ENCODE assay signal across 1 cellular context in the genomic region with DNA sequence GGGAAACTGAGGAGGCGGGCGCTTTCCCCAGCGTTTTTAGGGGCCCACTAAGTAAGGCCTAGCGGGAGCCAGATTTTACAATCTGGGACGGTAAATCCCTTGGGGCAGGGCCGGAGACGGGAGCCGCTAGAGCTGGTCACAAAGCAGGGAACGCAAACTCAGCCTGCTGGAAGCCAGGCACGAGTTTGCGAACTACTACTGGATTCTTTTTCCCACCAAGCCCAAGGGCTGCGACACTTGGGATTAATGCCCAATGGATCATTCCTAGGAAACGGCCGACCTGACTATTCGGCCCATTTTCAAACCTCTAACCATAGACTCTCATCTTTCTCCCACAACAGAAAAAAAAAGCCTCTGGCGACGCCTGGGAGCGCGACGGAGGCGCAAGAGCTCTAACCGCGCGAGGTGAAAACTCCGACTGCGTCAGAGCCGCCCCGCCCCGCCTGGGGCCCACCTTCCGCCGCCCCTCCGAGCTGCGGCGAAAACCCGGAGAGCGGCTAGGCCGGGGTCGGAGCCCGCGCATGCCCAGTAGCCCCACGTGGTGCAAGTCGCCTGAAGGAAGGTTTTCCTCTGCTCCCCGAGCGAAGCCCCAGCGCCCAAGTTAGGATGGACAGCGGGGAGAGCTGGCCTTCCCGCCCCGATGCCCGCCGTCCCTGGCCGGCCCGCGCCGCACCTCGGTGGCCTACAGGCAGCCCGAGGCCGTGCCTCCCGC.
A peak's percentile ranks its signal among the peaks of the same experiment; 100 is the strongest.
TF ChIP-seq lines count a peak whose summit lies in the region.

No MANE protein-coding gene starts in this region.

TF ChIP-seq in K562, 482 proteins besides CTCF, POLR2A, EP300 and RAD21 (continued from another document and continues in another):
- TF ChIP-seq, protein P1, sequence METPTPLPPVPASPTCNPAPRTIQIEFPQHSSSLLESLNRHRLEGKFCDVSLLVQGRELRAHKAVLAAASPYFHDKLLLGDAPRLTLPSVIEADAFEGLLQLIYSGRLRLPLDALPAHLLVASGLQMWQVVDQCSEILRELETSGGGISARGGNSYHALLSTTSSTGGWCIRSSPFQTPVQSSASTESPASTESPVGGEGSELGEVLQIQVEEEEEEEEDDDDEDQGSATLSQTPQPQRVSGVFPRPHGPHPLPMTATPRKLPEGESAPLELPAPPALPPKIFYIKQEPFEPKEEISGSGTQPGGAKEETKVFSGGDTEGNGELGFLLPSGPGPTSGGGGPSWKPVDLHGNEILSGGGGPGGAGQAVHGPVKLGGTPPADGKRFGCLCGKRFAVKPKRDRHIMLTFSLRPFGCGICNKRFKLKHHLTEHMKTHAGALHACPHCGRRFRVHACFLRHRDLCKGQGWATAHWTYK (CRISPR knock-in tag; IDR thresholded peaks at IDR 0.05) = peak; percentile 76
- TF ChIP-seq, protein P2, sequence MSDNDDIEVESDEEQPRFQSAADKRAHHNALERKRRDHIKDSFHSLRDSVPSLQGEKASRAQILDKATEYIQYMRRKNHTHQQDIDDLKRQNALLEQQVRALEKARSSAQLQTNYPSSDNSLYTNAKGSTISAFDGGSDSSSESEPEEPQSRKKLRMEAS (CRISPR knock-in tag; IDR thresholded peaks at IDR 0.05) = peak; percentile 93
- TF ChIP-seq DDX20 (tag; IDR thresholded peaks at IDR 0.05; ENCODE audit: low read depth) = no peak
- peak; percentile 69 for TF ChIP-seq U2AF1 (optimal IDR thresholded peaks at IDR 0.05; ENCODE audit: low read depth, low read length)
- TF ChIP-seq ZNF583 (CRISPR knock-in tag; IDR thresholded peaks at IDR 0.05) = no peak; the same call in 1 of the 2 replicates
- TF ChIP-seq, protein P3, sequence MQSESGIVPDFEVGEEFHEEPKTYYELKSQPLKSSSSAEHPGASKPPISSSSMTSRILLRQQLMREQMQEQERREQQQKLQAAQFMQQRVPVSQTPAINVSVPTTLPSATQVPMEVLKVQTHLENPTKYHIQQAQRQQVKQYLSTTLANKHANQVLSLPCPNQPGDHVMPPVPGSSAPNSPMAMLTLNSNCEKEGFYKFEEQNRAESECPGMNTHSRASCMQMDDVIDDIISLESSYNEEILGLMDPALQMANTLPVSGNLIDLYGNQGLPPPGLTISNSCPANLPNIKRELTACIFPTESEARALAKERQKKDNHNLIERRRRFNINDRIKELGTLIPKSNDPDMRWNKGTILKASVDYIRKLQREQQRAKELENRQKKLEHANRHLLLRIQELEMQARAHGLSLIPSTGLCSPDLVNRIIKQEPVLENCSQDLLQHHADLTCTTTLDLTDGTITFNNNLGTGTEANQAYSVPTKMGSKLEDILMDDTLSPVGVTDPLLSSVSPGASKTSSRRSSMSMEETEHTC (IDR thresholded peaks at IDR 0.05) = peak; percentile 44; the same call in 1 of the 2 replicates
- 0 out of 2 replicates have a peak, but pooled peaks have one; percentile 27 for TF ChIP-seq SMARCA4 (IDR thresholded peaks at IDR 0.05)
- TF ChIP-seq CCNT2 (IDR thresholded peaks at IDR 0.05; ENCODE audit: borderline replicate concordance, extremely low read depth, insufficient read length, low read depth, low read length) = peak; percentile 84
- peak; percentile 63; the same call in 1 of the 2 replicates for TF ChIP-seq MTA3 (IDR thresholded peaks at IDR 0.05; ENCODE audit: borderline replicate concordance)
- peak; percentile 91 for TF ChIP-seq CREM (IDR thresholded peaks at IDR 0.05; ENCODE audit: low read depth)
- TF ChIP-seq, protein P4, sequence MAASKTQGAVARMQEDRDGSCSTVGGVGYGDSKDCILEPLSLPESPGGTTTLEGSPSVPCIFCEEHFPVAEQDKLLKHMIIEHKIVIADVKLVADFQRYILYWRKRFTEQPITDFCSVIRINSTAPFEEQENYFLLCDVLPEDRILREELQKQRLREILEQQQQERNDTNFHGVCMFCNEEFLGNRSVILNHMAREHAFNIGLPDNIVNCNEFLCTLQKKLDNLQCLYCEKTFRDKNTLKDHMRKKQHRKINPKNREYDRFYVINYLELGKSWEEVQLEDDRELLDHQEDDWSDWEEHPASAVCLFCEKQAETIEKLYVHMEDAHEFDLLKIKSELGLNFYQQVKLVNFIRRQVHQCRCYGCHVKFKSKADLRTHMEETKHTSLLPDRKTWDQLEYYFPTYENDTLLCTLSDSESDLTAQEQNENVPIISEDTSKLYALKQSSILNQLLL (CRISPR knock-in tag; IDR thresholded peaks at IDR 0.05; ENCODE audit: borderline replicate concordance) = no peak
- TF ChIP-seq RNF2 (IDR thresholded peaks at IDR 0.05) = peak; percentile 92
- 0 out of 2 replicates have a peak, but pooled peaks have one; percentile 61 for TF ChIP-seq MTA1 (IDR thresholded peaks at IDR 0.05; ENCODE audit: borderline replicate concordance)
- no peak for TF ChIP-seq ZBTB8A (IDR thresholded peaks at IDR 0.05; ENCODE audit: partially characterized antibody)
- no peak for TF ChIP-seq POLR3G (IDR thresholded peaks at IDR 0.05; ENCODE audit: extremely low read depth, insufficient read length, insufficient replicate concordance)
- peak; percentile 84 for TF ChIP-seq HMGN3 (IDR thresholded peaks at IDR 0.05; ENCODE audit: borderline replicate concordance, extremely low read depth, insufficient read length, low read depth, low read length)
- peak; percentile 94 to 96 for TF ChIP-seq NRF1 (conservative IDR thresholded peaks at IDR 0.05 in 1 of 2, IDR thresholded peaks at IDR 0.05 in 1 of 2)
- 0 out of 2 replicates have a peak, but pooled peaks have one; percentile 56 for TF ChIP-seq CBFB (CRISPR knock-in tag; IDR thresholded peaks at IDR 0.05)
- TF ChIP-seq NFE2L1 (tag; IDR thresholded peaks at IDR 0.05; ENCODE audit: borderline replicate concordance, low read depth) = no peak
- TF ChIP-seq RB1 (IDR thresholded peaks at IDR 0.05; ENCODE audit: low read depth) = peak; percentile 88; the same call in 1 of the 2 replicates
- TF ChIP-seq, protein P5, sequence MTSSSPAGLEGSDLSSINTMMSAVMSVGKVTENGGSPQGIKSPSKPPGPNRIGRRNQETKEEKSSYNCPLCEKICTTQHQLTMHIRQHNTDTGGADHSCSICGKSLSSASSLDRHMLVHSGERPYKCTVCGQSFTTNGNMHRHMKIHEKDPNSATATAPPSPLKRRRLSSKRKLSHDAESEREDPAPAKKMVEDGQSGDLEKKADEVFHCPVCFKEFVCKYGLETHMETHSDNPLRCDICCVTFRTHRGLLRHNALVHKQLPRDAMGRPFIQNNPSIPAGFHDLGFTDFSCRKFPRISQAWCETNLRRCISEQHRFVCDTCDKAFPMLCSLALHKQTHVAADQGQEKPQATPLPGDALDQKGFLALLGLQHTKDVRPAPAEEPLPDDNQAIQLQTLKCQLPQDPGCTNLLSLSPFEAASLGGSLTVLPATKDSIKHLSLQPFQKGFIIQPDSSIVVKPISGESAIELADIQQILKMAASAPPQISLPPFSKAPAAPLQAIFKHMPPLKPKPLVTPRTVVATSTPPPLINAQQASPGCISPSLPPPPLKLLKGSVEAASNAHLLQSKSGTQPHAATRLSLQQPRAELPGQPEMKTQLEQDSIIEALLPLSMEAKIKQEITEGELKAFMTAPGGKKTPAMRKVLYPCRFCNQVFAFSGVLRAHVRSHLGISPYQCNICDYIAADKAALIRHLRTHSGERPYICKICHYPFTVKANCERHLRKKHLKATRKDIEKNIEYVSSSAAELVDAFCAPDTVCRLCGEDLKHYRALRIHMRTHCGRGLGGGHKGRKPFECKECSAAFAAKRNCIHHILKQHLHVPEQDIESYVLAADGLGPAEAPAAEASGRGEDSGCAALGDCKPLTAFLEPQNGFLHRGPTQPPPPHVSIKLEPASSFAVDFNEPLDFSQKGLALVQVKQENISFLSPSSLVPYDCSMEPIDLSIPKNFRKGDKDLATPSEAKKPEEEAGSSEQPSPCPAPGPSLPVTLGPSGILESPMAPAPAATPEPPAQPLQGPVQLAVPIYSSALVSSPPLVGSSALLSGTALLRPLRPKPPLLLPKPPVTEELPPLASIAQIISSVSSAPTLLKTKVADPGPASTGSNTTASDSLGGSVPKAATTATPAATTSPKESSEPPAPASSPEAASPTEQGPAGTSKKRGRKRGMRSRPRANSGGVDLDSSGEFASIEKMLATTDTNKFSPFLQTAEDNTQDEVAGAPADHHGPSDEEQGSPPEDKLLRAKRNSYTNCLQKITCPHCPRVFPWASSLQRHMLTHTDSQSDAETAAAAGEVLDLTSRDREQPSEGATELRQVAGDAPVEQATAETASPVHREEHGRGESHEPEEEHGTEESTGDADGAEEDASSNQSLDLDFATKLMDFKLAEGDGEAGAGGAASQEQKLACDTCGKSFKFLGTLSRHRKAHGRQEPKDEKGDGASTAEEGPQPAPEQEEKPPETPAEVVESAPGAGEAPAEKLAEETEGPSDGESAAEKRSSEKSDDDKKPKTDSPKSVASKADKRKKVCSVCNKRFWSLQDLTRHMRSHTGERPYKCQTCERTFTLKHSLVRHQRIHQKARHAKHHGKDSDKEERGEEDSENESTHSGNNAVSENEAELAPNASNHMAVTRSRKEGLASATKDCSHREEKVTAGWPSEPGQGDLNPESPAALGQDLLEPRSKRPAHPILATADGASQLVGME (CRISPR knock-in tag; IDR thresholded peaks at IDR 0.05) = 0 out of 2 replicates have a peak, but pooled peaks have one; percentile 25
- TF ChIP-seq JUN (IDR thresholded peaks at IDR 0.05; ENCODE audit: borderline replicate concordance, low read depth, low read length) = 0 out of 2 replicates have a peak, but pooled peaks have one; percentile 9
- no peak; the same call in 1 of the 2 replicates for TF ChIP-seq JUN (CRISPR knock-in tag; IDR thresholded peaks at IDR 0.05; ENCODE audit: borderline replicate concordance)
- TF ChIP-seq BRD4 (IDR thresholded peaks at IDR 0.05) = peak; percentile 55
- TF ChIP-seq FUS (optimal IDR thresholded peaks at IDR 0.05; ENCODE audit: low read depth, low read length) = peak; percentile 56
- TF ChIP-seq ZNF239 (CRISPR knock-in tag; IDR thresholded peaks at IDR 0.05) = no peak
- TF ChIP-seq MYC (IDR thresholded peaks at IDR 0.05; ENCODE audit: low read depth, low read length) = peak; percentile 95
- peak; percentile 84; the same call in 1 of the 2 replicates for TF ChIP-seq MYC (CRISPR knock-in tag; IDR thresholded peaks at IDR 0.05; ENCODE audit: borderline replicate concordance, low read depth)
- TF ChIP-seq CBX1 (IDR thresholded peaks at IDR 0.05; ENCODE audit: low read depth) = peak; percentile 90
- TF ChIP-seq MEIS2 (IDR thresholded peaks at IDR 0.05; ENCODE audit: partially characterized antibody) = peak; percentile 62
- TF ChIP-seq, protein P6, sequence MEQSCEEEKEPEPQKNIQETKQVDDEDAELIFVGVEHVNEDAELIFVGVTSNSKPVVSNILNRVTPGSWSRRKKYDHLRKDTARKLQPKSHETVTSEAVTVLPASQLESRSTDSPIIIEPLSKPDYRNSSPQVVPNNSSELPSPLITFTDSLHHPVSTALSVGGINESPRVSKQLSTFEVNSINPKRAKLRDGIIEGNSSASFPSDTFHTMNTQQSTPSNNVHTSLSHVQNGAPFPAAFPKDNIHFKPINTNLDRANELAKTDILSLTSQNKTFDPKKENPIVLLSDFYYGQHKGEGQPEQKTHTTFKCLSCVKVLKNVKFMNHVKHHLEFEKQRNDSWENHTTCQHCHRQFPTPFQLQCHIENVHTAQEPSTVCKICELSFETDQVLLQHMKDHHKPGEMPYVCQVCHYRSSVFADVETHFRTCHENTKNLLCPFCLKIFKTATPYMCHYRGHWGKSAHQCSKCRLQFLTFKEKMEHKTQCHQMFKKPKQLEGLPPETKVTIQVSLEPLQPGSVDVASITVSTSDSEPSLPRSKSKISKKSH (CRISPR knock-in tag; IDR thresholded peaks at IDR 0.05) = no peak
- TF ChIP-seq SRSF7 (optimal IDR thresholded peaks at IDR 0.05; ENCODE audit: low read depth, low read length) = no peak
- TF ChIP-seq PML (IDR thresholded peaks at IDR 0.05; ENCODE audit: low read length) = peak; percentile 69; the same call in 1 of the 2 replicates
- peak; percentile 94 for TF ChIP-seq ZNF384 (IDR thresholded peaks at IDR 0.05; ENCODE audit: low read depth, low read length)
- TF ChIP-seq ILF3 (IDR thresholded peaks at IDR 0.05; ENCODE audit: borderline replicate concordance) = no peak
- TF ChIP-seq, protein P7, sequence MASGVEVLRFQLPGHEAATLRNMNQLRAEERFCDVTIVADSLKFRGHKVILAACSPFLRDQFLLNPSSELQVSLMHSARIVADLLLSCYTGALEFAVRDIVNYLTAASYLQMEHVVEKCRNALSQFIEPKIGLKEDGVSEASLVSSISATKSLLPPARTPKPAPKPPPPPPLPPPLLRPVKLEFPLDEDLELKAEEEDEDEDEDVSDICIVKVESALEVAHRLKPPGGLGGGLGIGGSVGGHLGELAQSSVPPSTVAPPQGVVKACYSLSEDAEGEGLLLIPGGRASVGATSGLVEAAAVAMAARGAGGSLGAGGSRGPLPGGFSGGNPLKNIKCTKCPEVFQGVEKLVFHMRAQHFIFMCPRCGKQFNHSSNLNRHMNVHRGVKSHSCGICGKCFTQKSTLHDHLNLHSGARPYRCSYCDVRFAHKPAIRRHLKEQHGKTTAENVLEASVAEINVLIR (CRISPR knock-in tag; IDR thresholded peaks at IDR 0.05) = peak; percentile 53
- TF ChIP-seq HMG20B (CRISPR knock-in tag; IDR thresholded peaks at IDR 0.05) = peak; percentile 66; the same call in 1 of the 2 replicates
- no peak for TF ChIP-seq NUFIP1 (IDR thresholded peaks at IDR 0.05; ENCODE audit: partially characterized antibody)
- no peak for TF ChIP-seq ZNF408 (CRISPR knock-in tag; IDR thresholded peaks at IDR 0.05; ENCODE audit: low read depth)
- no peak for TF ChIP-seq DIDO1 (tag; IDR thresholded peaks at IDR 0.05; ENCODE audit: low read depth)
- peak; percentile 39; the same call in 1 of the 2 replicates for TF ChIP-seq ZNF263 (CRISPR knock-in tag; IDR thresholded peaks at IDR 0.05; ENCODE audit: borderline replicate concordance)
- no peak for TF ChIP-seq ZNF780A (CRISPR knock-in tag; IDR thresholded peaks at IDR 0.05)
- TF ChIP-seq OTX1 (CRISPR knock-in tag; IDR thresholded peaks at IDR 0.05) = 0 out of 2 replicates have a peak, but pooled peaks have one; percentile 27
- TF ChIP-seq KLF6 (CRISPR knock-in tag; IDR thresholded peaks at IDR 0.05; ENCODE audit: borderline replicate concordance) = peak; percentile 72; the same call in 1 of the 2 replicates
- TF ChIP-seq LARP7 (IDR thresholded peaks at IDR 0.05) = no peak
- TF ChIP-seq, protein P8, sequence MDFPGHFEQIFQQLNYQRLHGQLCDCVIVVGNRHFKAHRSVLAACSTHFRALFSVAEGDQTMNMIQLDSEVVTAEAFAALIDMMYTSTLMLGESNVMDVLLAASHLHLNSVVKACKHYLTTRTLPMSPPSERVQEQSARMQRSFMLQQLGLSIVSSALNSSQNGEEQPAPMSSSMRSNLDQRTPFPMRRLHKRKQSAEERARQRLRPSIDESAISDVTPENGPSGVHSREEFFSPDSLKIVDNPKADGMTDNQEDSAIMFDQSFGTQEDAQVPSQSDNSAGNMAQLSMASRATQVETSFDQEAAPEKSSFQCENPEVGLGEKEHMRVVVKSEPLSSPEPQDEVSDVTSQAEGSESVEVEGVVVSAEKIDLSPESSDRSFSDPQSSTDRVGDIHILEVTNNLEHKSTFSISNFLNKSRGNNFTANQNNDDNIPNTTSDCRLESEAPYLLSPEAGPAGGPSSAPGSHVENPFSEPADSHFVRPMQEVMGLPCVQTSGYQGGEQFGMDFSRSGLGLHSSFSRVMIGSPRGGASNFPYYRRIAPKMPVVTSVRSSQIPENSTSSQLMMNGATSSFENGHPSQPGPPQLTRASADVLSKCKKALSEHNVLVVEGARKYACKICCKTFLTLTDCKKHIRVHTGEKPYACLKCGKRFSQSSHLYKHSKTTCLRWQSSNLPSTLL (IDR thresholded peaks at IDR 0.05) = no peak
- no peak for TF ChIP-seq SMARCB1 (IDR thresholded peaks at IDR 0.05; ENCODE audit: insufficient read length, low read depth)
- TF ChIP-seq TBP (optimal IDR thresholded peaks at IDR 0.05; ENCODE audit: low read depth, low read length) = peak; percentile 72
- no peak for TF ChIP-seq PRMT5 (CRISPR knock-in tag; IDR thresholded peaks at IDR 0.05)
- TF ChIP-seq CHD2 (IDR thresholded peaks at IDR 0.05; ENCODE audit: low read depth, low read length) = no peak; the same call in 1 of the 2 replicates
